1 cellular context compared by ENCODE assay signal in the genomic region with DNA sequence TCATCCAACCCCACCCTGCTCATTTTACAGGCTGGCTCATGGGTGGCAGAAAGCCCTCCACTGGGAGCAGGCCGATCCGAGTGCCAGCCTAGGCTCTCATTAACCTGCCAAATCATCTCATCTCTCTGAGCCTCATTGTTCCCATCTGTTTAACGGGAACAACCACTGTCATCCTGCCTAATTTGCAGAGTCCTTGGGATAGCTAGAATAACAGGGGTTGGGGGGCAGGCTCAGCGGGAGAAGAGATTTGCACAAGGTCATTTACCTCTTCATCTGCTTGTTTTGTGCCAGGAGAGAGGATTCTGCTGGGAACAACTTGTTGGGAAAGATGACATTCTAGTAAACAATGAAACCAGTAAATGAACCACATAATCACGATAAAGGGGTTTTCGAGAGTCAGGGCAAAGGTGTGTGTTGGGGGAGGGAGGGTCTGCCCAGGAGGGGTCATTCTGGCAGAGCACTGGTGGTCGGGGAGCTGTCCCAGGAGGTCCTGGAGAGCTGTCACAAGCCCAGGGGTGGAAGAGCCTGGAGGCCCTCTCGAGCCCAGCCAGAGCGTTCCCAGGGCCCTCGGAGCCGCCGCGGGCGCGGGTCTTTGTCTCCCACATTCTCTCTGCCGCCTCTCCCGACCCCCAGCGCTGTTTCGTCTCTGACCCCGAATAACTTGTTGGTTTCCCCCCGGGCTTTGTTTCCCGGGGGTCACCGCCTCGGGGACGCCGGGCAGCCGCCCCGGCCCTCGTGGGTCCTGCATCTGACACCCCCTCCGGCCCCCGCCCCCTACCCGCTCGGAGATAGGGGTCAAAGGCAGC.
TF ChIP-seq lines count a peak whose summit lies in the region.

No MANE protein-coding gene starts in this region.

TF ChIP-seq in HepG2, 621 proteins besides CTCF, POLR2A, EP300 and RAD21 (continued from another document and continues in another):
- TF ChIP-seq ZNF496 (CRISPR knock-in tag; IDR thresholded peaks at IDR 0.05; ENCODE audit: insufficient replicate concordance) = no peak
- no peak for TF ChIP-seq PHF20 (CRISPR knock-in tag; IDR thresholded peaks at IDR 0.05)
- TF ChIP-seq ZNF558 (CRISPR knock-in tag; IDR thresholded peaks at IDR 0.05; ENCODE audit: borderline replicate concordance) = no peak
- no peak for TF ChIP-seq ZBTB43 (CRISPR knock-in tag; conservative IDR thresholded peaks at IDR 0.05)
- TF ChIP-seq YEATS4 (CRISPR knock-in tag; IDR thresholded peaks at IDR 0.05; ENCODE audit: borderline replicate concordance) = no peak
- no peak for TF ChIP-seq ZNF674 (CRISPR knock-in tag; IDR thresholded peaks at IDR 0.05; ENCODE audit: low read depth)
- no peak for TF ChIP-seq ZNF343 (CRISPR knock-in tag; IDR thresholded peaks at IDR 0.05)
- TF ChIP-seq PBX3 (CRISPR knock-in tag; IDR thresholded peaks at IDR 0.05; ENCODE audit: borderline replicate concordance) = no peak
- TF ChIP-seq ZFP1 (CRISPR knock-in tag; IDR thresholded peaks at IDR 0.05) = no peak
- TF ChIP-seq SIN3B (IDR thresholded peaks at IDR 0.05; ENCODE audit: low read length) = no peak
- no peak for TF ChIP-seq RARA (CRISPR knock-in tag; IDR thresholded peaks at IDR 0.05)
- TF ChIP-seq BATF2 (CRISPR knock-in tag; IDR thresholded peaks at IDR 0.05) = no peak
- TF ChIP-seq ZNF552 (CRISPR knock-in tag; IDR thresholded peaks at IDR 0.05; ENCODE audit: borderline replicate concordance) = no peak; the same call in 1 of the 2 replicates
- no peak for TF ChIP-seq YEATS2 (CRISPR knock-in tag; IDR thresholded peaks at IDR 0.05; ENCODE audit: borderline replicate concordance)
- no peak; the same call in 1 of the 2 replicates for TF ChIP-seq ZBTB7B (CRISPR knock-in tag; IDR thresholded peaks at IDR 0.05)
- TF ChIP-seq KLF15 (CRISPR knock-in tag; IDR thresholded peaks at IDR 0.05; ENCODE audit: borderline replicate concordance) = no peak
- TF ChIP-seq, protein P1, sequence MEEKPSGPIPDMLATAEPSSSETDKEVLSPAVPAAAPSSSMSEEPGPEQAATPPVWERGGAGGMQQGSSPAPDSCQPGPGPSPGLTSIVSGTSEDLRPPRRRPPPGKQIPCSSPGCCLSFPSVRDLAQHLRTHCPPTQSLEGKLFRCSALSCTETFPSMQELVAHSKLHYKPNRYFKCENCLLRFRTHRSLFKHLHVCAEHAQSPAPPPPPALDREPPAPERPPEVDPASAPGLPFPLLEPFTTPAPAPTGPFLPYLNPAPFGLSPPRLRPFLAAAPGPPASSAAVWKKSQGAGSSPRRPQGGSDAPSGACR (CRISPR knock-in tag; IDR thresholded peaks at IDR 0.05) = 0 out of 2 replicates have a peak, but pooled peaks have one; percentile 43
- TF ChIP-seq ZBTB44 (CRISPR knock-in tag; IDR thresholded peaks at IDR 0.05) = no peak
- TF ChIP-seq MEIS1 (CRISPR knock-in tag; IDR thresholded peaks at IDR 0.05; ENCODE audit: borderline replicate concordance) = no peak
- TF ChIP-seq RAD51 (IDR thresholded peaks at IDR 0.05; ENCODE audit: borderline replicate concordance) = no peak
- no peak for TF ChIP-seq ZNF737 (CRISPR knock-in tag; IDR thresholded peaks at IDR 0.05; ENCODE audit: borderline replicate concordance)
- no peak for TF ChIP-seq NFRKB (IDR thresholded peaks at IDR 0.05)
- TF ChIP-seq HNRNPH1 (optimal IDR thresholded peaks at IDR 0.05; ENCODE audit: low read depth, low read length) = no peak
- TF ChIP-seq KDM5B (CRISPR knock-in tag; IDR thresholded peaks at IDR 0.05; ENCODE audit: borderline replicate concordance) = no peak
- no peak for TF ChIP-seq PTBP1 (IDR thresholded peaks at IDR 0.05; ENCODE audit: low read depth, low read length, poor library complexity, severe bottlenecking)
- no peak for TF ChIP-seq MED13 (CRISPR knock-in tag; IDR thresholded peaks at IDR 0.05)
- no peak for TF ChIP-seq PBX2 (CRISPR knock-in tag; IDR thresholded peaks at IDR 0.05)
- TF ChIP-seq, protein P2, sequence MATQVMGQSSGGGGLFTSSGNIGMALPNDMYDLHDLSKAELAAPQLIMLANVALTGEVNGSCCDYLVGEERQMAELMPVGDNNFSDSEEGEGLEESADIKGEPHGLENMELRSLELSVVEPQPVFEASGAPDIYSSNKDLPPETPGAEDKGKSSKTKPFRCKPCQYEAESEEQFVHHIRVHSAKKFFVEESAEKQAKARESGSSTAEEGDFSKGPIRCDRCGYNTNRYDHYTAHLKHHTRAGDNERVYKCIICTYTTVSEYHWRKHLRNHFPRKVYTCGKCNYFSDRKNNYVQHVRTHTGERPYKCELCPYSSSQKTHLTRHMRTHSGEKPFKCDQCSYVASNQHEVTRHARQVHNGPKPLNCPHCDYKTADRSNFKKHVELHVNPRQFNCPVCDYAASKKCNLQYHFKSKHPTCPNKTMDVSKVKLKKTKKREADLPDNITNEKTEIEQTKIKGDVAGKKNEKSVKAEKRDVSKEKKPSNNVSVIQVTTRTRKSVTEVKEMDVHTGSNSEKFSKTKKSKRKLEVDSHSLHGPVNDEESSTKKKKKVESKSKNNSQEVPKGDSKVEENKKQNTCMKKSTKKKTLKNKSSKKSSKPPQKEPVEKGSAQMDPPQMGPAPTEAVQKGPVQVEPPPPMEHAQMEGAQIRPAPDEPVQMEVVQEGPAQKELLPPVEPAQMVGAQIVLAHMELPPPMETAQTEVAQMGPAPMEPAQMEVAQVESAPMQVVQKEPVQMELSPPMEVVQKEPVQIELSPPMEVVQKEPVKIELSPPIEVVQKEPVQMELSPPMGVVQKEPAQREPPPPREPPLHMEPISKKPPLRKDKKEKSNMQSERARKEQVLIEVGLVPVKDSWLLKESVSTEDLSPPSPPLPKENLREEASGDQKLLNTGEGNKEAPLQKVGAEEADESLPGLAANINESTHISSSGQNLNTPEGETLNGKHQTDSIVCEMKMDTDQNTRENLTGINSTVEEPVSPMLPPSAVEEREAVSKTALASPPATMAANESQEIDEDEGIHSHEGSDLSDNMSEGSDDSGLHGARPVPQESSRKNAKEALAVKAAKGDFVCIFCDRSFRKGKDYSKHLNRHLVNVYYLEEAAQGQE (IDR thresholded peaks at IDR 0.05; ENCODE audit: borderline replicate concordance in 1 of 2, low read depth in 1 of 2, low read length in 2 of 2) = 0 out of 4 replicates have a peak, but pooled peaks of 1 of the 2 experiments have one; percentile 18
- no peak for TF ChIP-seq ZNF597 (CRISPR knock-in tag; IDR thresholded peaks at IDR 0.05)
- TF ChIP-seq, protein P3, sequence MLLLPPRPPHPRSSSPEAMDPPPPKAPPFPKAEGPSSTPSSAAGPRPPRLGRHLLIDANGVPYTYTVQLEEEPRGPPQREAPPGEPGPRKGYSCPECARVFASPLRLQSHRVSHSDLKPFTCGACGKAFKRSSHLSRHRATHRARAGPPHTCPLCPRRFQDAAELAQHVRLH (CRISPR knock-in tag; IDR thresholded peaks at IDR 0.05; ENCODE audit: borderline replicate concordance, low read depth) = no peak
- no peak for TF ChIP-seq SP140L (CRISPR knock-in tag; IDR thresholded peaks at IDR 0.05; ENCODE audit: borderline replicate concordance)
- TF ChIP-seq, protein P4, sequence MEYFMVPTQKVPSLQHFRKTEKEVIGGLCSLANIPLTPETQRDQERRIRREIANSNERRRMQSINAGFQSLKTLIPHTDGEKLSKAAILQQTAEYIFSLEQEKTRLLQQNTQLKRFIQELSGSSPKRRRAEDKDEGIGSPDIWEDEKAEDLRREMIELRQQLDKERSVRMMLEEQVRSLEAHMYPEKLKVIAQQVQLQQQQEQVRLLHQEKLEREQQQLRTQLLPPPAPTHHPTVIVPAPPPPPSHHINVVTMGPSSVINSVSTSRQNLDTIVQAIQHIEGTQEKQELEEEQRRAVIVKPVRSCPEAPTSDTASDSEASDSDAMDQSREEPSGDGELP (IDR thresholded peaks at IDR 0.05; ENCODE audit: borderline replicate concordance, low read depth) = peak; percentile 28; the same call in 1 of the 2 replicates
- TF ChIP-seq ZFP37 (CRISPR knock-in tag; IDR thresholded peaks at IDR 0.05; ENCODE audit: borderline replicate concordance) = no peak
- TF ChIP-seq IRF1 (CRISPR knock-in tag; IDR thresholded peaks at IDR 0.05; ENCODE audit: low read depth) = no peak
- TF ChIP-seq TEAD3 (CRISPR knock-in tag; optimal IDR thresholded peaks at IDR 0.05; ENCODE audit: borderline replicate concordance) = no peak
- TF ChIP-seq ATF5 (CRISPR knock-in tag; IDR thresholded peaks at IDR 0.05; ENCODE audit: low read depth) = no peak
- no peak for TF ChIP-seq SKI (IDR thresholded peaks at IDR 0.05; ENCODE audit: partially characterized antibody)
- no peak for TF ChIP-seq ISL2 (CRISPR knock-in tag; IDR thresholded peaks at IDR 0.05)
- no peak for TF ChIP-seq KLF6 (CRISPR knock-in tag; IDR thresholded peaks at IDR 0.05)
- TF ChIP-seq SMARCC2 (IDR thresholded peaks at IDR 0.05) = no peak
- TF ChIP-seq THYN1 (CRISPR knock-in tag; IDR thresholded peaks at IDR 0.05; ENCODE audit: borderline replicate concordance, low read depth) = no peak
- TF ChIP-seq ADNP (CRISPR knock-in tag; IDR thresholded peaks at IDR 0.05) = peak; percentile 88; the same call in 1 of the 2 replicates
- no peak for TF ChIP-seq MZF1 (CRISPR knock-in tag; IDR thresholded peaks at IDR 0.05; ENCODE audit: borderline replicate concordance)
- no peak for TF ChIP-seq ZNF282 (IDR thresholded peaks at IDR 0.05; ENCODE audit: partially characterized antibody)
- no peak for TF ChIP-seq U2AF2 (IDR thresholded peaks at IDR 0.05; ENCODE audit: low read depth, low read length)
- peak; percentile 19; the same call in 1 of the 2 replicates for TF ChIP-seq ZNF350 (CRISPR knock-in tag; IDR thresholded peaks at IDR 0.05; ENCODE audit: borderline replicate concordance, low read depth)
- no peak for TF ChIP-seq MEIS2 (CRISPR knock-in tag; IDR thresholded peaks at IDR 0.05)
- TF ChIP-seq ZNF766 (CRISPR knock-in tag; IDR thresholded peaks at IDR 0.05; ENCODE audit: borderline replicate concordance) = no peak
- TF ChIP-seq DNMT3B (CRISPR knock-in tag; conservative IDR thresholded peaks at IDR 0.05) = no peak
- TF ChIP-seq FOXJ3 (CRISPR knock-in tag; IDR thresholded peaks at IDR 0.05; ENCODE audit: borderline replicate concordance) = no peak
- TF ChIP-seq SOX5 (CRISPR knock-in tag; IDR thresholded peaks at IDR 0.05; ENCODE audit: borderline replicate concordance) = peak; percentile 48; the same call in 1 of the 2 replicates
- no peak for TF ChIP-seq ZNF224 (CRISPR knock-in tag; IDR thresholded peaks at IDR 0.05)
